In the genomic region with DNA sequence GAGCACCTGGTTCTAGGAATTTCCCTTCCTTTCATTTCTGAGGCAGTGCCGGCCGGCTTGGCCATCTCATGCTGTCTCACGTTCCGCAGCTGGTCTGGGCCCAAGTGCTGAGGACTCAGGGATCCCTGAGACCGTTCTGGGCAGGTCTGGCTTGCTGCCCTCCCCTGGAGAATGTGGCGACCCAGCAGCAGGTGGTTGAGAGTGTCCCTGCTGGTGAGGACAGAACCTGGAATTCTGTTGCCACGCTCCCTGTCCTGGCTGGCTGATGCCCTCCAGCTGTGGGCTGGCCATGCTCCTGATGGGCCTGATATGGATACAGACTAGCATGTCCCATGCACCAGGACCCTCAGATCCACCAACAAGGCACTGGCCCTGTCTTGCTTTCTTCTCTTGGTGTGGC, we compare ENCODE assay signal across 27 cellular contexts.
"Had no signal": no experiment of that assay in that cellular context is flagged by ENCODE, and none has a peak within 500 bp of the region (broad histone marks: within the 10 kb centered on the region; RNA-seq: fewer than 3 reads in every experiment).

No MANE protein-coding gene starts in this region.

- H3K9me2 ChIP-seq: SK-N-SH had no signal

- H3K9me3 ChIP-seq: adrenal gland, breast epithelium, Peyer's patch, SJCRH30, SK-N-SH had no signal

- H3K9me3 Mint-ChIP-seq: activated CD8-positive, alpha-beta T cell treated with anti-CD3 and anti-CD28 coated beads for 36 hours; activated naive CD8-positive, alpha-beta T cell treated with anti-CD3 and anti-CD28 coated beads, Interleukin-2, amount 10 ng/mL, durations not matched to agents 7 days and 5 days had no signal

- H3K4me1 Mint-ChIP-seq: activated CD4-positive, alpha-beta T cell treated with anti-CD3 and anti-CD28 coated beads for 36 hours; activated naive CD8-positive, alpha-beta T cell treated with anti-CD3 and anti-CD28 coated beads, Interleukin-2, amount 10 ng/mL, durations not matched to agents 7 days and 5 days had no signal

- H3K27ac Mint-ChIP-seq: activated CD4-positive, alpha-beta T cell treated with anti-CD3 and anti-CD28 coated beads for 36 hours; activated CD8-positive, alpha-beta T cell treated with anti-CD3 and anti-CD28 coated beads for 36 hours; activated naive CD8-positive, alpha-beta T cell treated with anti-CD3 and anti-CD28 coated beads, Interleukin-2, amount 10 ng/mL, durations not matched to agents 7 days and 5 days had no signal

- H3K27me3 ChIP-seq: adrenal gland, breast epithelium, Peyer's patch, SJCRH30 had no signal

- H3K27me3 Mint-ChIP-seq: activated CD4-positive, alpha-beta T cell treated with anti-CD3 and anti-CD28 coated beads for 36 hours; activated CD8-positive, alpha-beta T cell treated with anti-CD3 and anti-CD28 coated beads for 36 hours had no signal

- H3K4me1 ChIP-seq: adrenal gland, breast epithelium, Peyer's patch, SJCRH30 had no signal

- DNase-seq: activated CD4-positive, alpha-beta T cell treated with anti-CD3 and anti-CD28 coated beads for 36 hours; activated CD4-positive, alpha-beta T cell treated with anti-CD3 and anti-CD28 coated beads, Interleukin-2, amount 50 U/mL, for 1 hour; activated CD8-positive, alpha-beta memory T cell treated with anti-CD3 and anti-CD28 coated beads, Interleukin-2, amount 50 U/mL, for 48 hours; activated CD8-positive, alpha-beta T cell treated with anti-CD3 and anti-CD28 coated beads for 36 hours; activated naive CD4-positive, alpha-beta T cell treated with anti-CD3 and anti-CD28 coated beads, Interleukin-2, amount 50 U/mL, for 16 hours; activated naive CD8-positive, alpha-beta T cell treated with anti-CD3 and anti-CD28 coated beads, Interleukin-2, amount 10 ng/mL, durations not matched to agents 7 days and 5 days; activated T-cell treated with anti-CD3 and anti-CD28 coated beads, Interleukin-2, amount 50 U/mL, for 1 hour; adrenal gland; anterior cingulate cortex; caudate nucleus; Karpas-422; MM.1S; NCI-H1105; NCI-H1436 treated with DMSO at 0.1 percent for 48 hours; NCI-H1930; NCI-H2171; NCI-H2227 treated with DMSO at 0.1 percent for 48 hours; NCI-H526; NCI-H774; Peyer's patch; Right ventricle myocardium superior; SJCRH30; SK-N-SH; T-helper 1 cell had no signal

- H3K4me2 ChIP-seq: SK-N-SH had no signal

- H3K36me3 ChIP-seq: adrenal gland, breast epithelium, Peyer's patch, SJCRH30 had no signal

- H3K4me3 ChIP-seq: adrenal gland, breast epithelium, Peyer's patch, SJCRH30 had no signal

- H3K4me3 Mint-ChIP-seq: activated CD4-positive, alpha-beta T cell treated with anti-CD3 and anti-CD28 coated beads for 36 hours; activated CD8-positive, alpha-beta T cell treated with anti-CD3 and anti-CD28 coated beads for 36 hours; activated naive CD8-positive, alpha-beta T cell treated with anti-CD3 and anti-CD28 coated beads, Interleukin-2, amount 10 ng/mL, durations not matched to agents 7 days and 5 days had no signal

- ATAC-seq: activated CD4-positive, alpha-beta T cell treated with anti-CD3 and anti-CD28 coated beads for 36 hours; activated CD8-positive, alpha-beta T cell treated with anti-CD3 and anti-CD28 coated beads for 36 hours had no signal

- H3K27ac ChIP-seq: adrenal gland, breast epithelium, Peyer's patch, RWPE1, SJCRH30, VCaP had no signal

- H3K36me3 Mint-ChIP-seq: activated naive CD8-positive, alpha-beta T cell treated with anti-CD3 and anti-CD28 coated beads, Interleukin-2, amount 10 ng/mL, durations not matched to agents 7 days and 5 days had no signal

- H3K9ac ChIP-seq: SK-N-SH had no signal
